ENCODE assay signal across 16 cellular contexts in genomic region chr2:26460613-26461031, GRCh38. TPM values are rescaled to one million over a fixed set of nuclear protein-coding genes. Genes with fewer than 3 reads are reported as not detected.
DNase-seq lines count a peak whose midpoint lies in the region; ATAC-seq and TF ChIP-seq lines count a peak whose summit lies in the region.
"Had no signal": no experiment of that assay in that cellular context is flagged by ENCODE, and none has a peak within 500 bp of the region (broad histone marks: within the 10 kb centered on the region; RNA-seq: fewer than 3 reads in every experiment).

No MANE protein-coding gene starts in this region.

- no peak overlapping the region for H4K8ac ChIP-seq in H9 (replicated peaks; ENCODE audit: insufficient read length, low read depth, low read length)

- WGBS in H9 (ENCODE audit: extremely low coverage, insufficient read length, low lambda C conversion rate) = no CpG with 5 or more reads among the region's 19 CpGs
- WGBS in right lobe of liver (ENCODE audit: insufficient coverage, low coverage, low lambda C conversion rate, missing lambda C conversion rate) = 90% methylated on average over 6 of the region's 19 CpGs
- WGBS in sigmoid colon, 2 donors = 89 to 91% methylated on average over 19 of the region's 19 CpGs

- no peak overlapping the region for H2AFZ ChIP-seq in H9 (ENCODE audit: low read length)

- H3K4me3 Mint-ChIP-seq in activated naive CD4-positive, alpha-beta T cell treated with anti-CD3 and anti-CD28 coated beads, Interleukin-2, amount 10 ng/mL, durations not matched to agents 7 days and 5 days = no peak overlapping the region
- H3K4me3 Mint-ChIP-seq in H9 = no peak overlapping the region

- H3K36me3 ChIP-seq in right lobe of liver (no peaks in the 10 kb centered on the region), sigmoid colon (no peaks in the 10 kb centered on the region)
- H3K36me3 ChIP-seq: BLaER1 treated with 17β-estradiol and CSF1 and Interleukin-3, amounts not matched to agents 10 nM and 100 nM; HAP-1 had no signal

- no peak for DNase-seq in activated naive CD4-positive, alpha-beta T cell treated with anti-CD3 and anti-CD28 coated beads, Interleukin-2, amount 10 ng/mL, durations not matched to agents 7 days and 5 days
- DNase-seq in activated naive CD4-positive, alpha-beta T cell (lab: John Stamatoyannopoulos, UW) = no peak
- DNase-seq in H9 (peak; percentile 22), right lobe of liver (peak in 2 of 3 donors; percentile 41 to 43), sigmoid colon (peak; percentile 50), coronary artery (ENCODE audit: low spot score) (no peak), occipital lobe (lab: John Stamatoyannopoulos, UW) (no peak), CD1c-positive myeloid dendritic cell (ENCODE audit: extremely low spot score) (no peak)
- DNase-seq: NCI-H1417, NCI-H187 treated with DMSO at 0.1 percent for 48 hours, NCI-H345, NCI-H526 treated with DMSO at 0.1 percent for 48 hours, SHP77 had no signal

- no peak overlapping the region for H3K4me2 ChIP-seq in H9 (ENCODE audit: insufficient read depth, insufficient read length, low read length)
- H3K4me2 ChIP-seq: BLaER1 treated with 17β-estradiol and CSF1 and Interleukin-3, amounts not matched to agents 10 nM and 100 nM had no signal

- H2BK120ac ChIP-seq in H9 (ENCODE audit: low read depth, low read length, poor library complexity, severe bottlenecking) = no peak overlapping the region

- no peak overlapping the region for H3T11ph ChIP-seq in H9 (ENCODE audit: low read length)

- H3K27me3 ChIP-seq in H9 (ENCODE audit: insufficient read depth, low read length) (no peaks in the 10 kb centered on the region), right lobe of liver (no peaks in the 10 kb centered on the region), sigmoid colon (no peaks in the 10 kb centered on the region)
- H3K27me3 ChIP-seq: BLaER1 treated with 17β-estradiol and CSF1 and Interleukin-3, amounts not matched to agents 10 nM and 100 nM had no signal

- H4K91ac ChIP-seq in H9 (ENCODE audit: insufficient read length, low read depth, low read length) = no peak overlapping the region

- no peak overlapping the region for H3K9ac ChIP-seq in H9 (ENCODE audit: extremely low read depth, insufficient read length, low read length)
- H3K9ac ChIP-seq: BLaER1 treated with 17β-estradiol and CSF1 and Interleukin-3, amounts not matched to agents 10 nM and 100 nM had no signal

- H3K27ac Mint-ChIP-seq in activated naive CD4-positive, alpha-beta T cell treated with anti-CD3 and anti-CD28 coated beads, Interleukin-2, amount 10 ng/mL, durations not matched to agents 7 days and 5 days = peak overlapping the region; percentile 33
- peak overlapping the region in 1 of 3 experiments; percentile 60; a peak in 1 of 7 replicates for H3K27ac Mint-ChIP-seq in H9

- H3K9me3 Mint-ChIP-seq in activated naive CD4-positive, alpha-beta T cell treated with anti-CD3 and anti-CD28 coated beads, Interleukin-2, amount 10 ng/mL, durations not matched to agents 7 days and 5 days = no peaks in the 10 kb centered on the region
- no peaks in the 10 kb centered on the region for H3K9me3 Mint-ChIP-seq in H9

- H4K20me1 ChIP-seq in H9 (ENCODE audit: control insufficient read depth, insufficient read depth, insufficient read length) = no peaks in the 10 kb centered on the region
- H4K20me1 ChIP-seq: BLaER1 treated with 17β-estradiol and CSF1 and Interleukin-3, amounts not matched to agents 10 nM and 100 nM had no signal

- TF ChIP-seq EP300 in sigmoid colon (IDR thresholded peaks at IDR 0.05) = no peak

- no peak overlapping the region for H3K56ac ChIP-seq in H9 (ENCODE audit: insufficient read length, low read depth, low read length)

- no peaks in the 10 kb centered on the region for H3K79me1 ChIP-seq in H9 (ENCODE audit: insufficient read depth, low read depth, low read length, poor library complexity, severe bottlenecking)

- H3K4me1 ChIP-seq in H9 (ENCODE audit: insufficient read depth, low read length) (no peaks in the 10 kb centered on the region), right lobe of liver (peaks cover 0 to 9% (median 0%) of the 10 kb centered on the region in 4 donors), sigmoid colon (no peaks in the 10 kb centered on the region)
- H3K4me1 ChIP-seq: HAP-1 had no signal

- H3K36me3 Mint-ChIP-seq in activated naive CD4-positive, alpha-beta T cell treated with anti-CD3 and anti-CD28 coated beads, Interleukin-2, amount 10 ng/mL, durations not matched to agents 7 days and 5 days = no peaks in the 10 kb centered on the region
- no peaks in the 10 kb centered on the region for H3K36me3 Mint-ChIP-seq in H9 (ENCODE audit: insufficient read depth in 1 of 3, low read depth in 3 of 3)

- H3K79me2 ChIP-seq in H9 (ENCODE audit: insufficient read depth, low read length) = no peaks in the 10 kb centered on the region

- H3K27ac ChIP-seq in H9 (ENCODE audit: insufficient read length, low read depth, low read length) (no peak overlapping the region), right lobe of liver (no peak overlapping the region), sigmoid colon (no peak overlapping the region), coronary artery (no peak overlapping the region)
- H3K27ac ChIP-seq: BLaER1 treated with 17β-estradiol and CSF1 and Interleukin-3, amounts not matched to agents 10 nM and 100 nM; HL-60 had no signal

- H3K23me2 ChIP-seq in H9 (ENCODE audit: insufficient read length, low read depth, low read length, poor library complexity, severe bottlenecking) = no peaks in the 10 kb centered on the region

- no peak overlapping the region for H2BK5ac ChIP-seq in H9 (ENCODE audit: insufficient read length, low read length)

- no peak overlapping the region for H3K18ac ChIP-seq in H9 (ENCODE audit: insufficient read length, low read depth, low read length)

- no peak overlapping the region for H2BK12ac ChIP-seq in H9 (ENCODE audit: insufficient read length, low read depth, low read length)

- no peak overlapping the region; the same call in 1 of the 2 replicates for H3K14ac ChIP-seq in H9 (ENCODE audit: insufficient read depth, low read length)

- CTCF ChIA-PET in activated naive CD4-positive, alpha-beta T cell treated with anti-CD3 and anti-CD28 coated beads, Interleukin-2, amount 10 ng/mL, durations not matched to agents 7 days and 5 days (lab: Charles Lee) = interaction anchor here (0.6 to 1.3 kb wide), 2 partner anchors 117 to 296 kb away, joined by 3 read pairs; no protein-coding TSS in a partner anchor

- no peak for TF ChIP-seq CTCF in H9 (conservative IDR thresholded peaks at IDR 0.05)
- TF ChIP-seq CTCF in right lobe of liver (IDR thresholded peaks at IDR 0.05) = no peak
- no peak for TF ChIP-seq CTCF in sigmoid colon (IDR thresholded peaks at IDR 0.05)
- no peak for TF ChIP-seq CTCF in coronary artery (IDR thresholded peaks at IDR 0.05)

- no peak overlapping the region for H2BK15ac ChIP-seq in H9 (ENCODE audit: low read depth, low read length)

- no peak overlapping the region for H3K4ac ChIP-seq in H9 (ENCODE audit: low read depth, low read length)

- H3K9me3 ChIP-seq in H9 (ENCODE audit: control insufficient read depth, low read depth, low read length) (no peaks in the 10 kb centered on the region), right lobe of liver (no peaks in the 10 kb centered on the region), sigmoid colon (no peaks in the 10 kb centered on the region)
- H3K9me3 ChIP-seq: BLaER1 treated with 17β-estradiol and CSF1 and Interleukin-3, amounts not matched to agents 10 nM and 100 nM; HAP-1 had no signal

- intact Hi-C loops in right lobe of liver (cut with DNase I) (no loop called here), sigmoid colon (cut with DNase I) (no loop called here)

- TF ChIP-seq POLR2A in right lobe of liver (IDR thresholded peaks at IDR 0.05) = no peak
- no peak for TF ChIP-seq POLR2A in sigmoid colon (IDR thresholded peaks at IDR 0.05)

- H2AK5ac ChIP-seq in H9 (ENCODE audit: insufficient read length, low read length) = no peak overlapping the region

- H3K27me3 Mint-ChIP-seq in activated naive CD4-positive, alpha-beta T cell treated with anti-CD3 and anti-CD28 coated beads, Interleukin-2, amount 10 ng/mL, durations not matched to agents 7 days and 5 days = peaks cover 5% of the 10 kb centered on the region
- H3K27me3 Mint-ChIP-seq in H9 (ENCODE audit: low read depth) = no peaks in the 10 kb centered on the region; the same call in 1 of the 2 replicates

- H2BK20ac ChIP-seq in H9 (ENCODE audit: low read depth, low read length, poor library complexity, severe bottlenecking) = no peak overlapping the region

- H3K23ac ChIP-seq in H9 (ENCODE audit: insufficient read length, low read depth, low read length) = no peak overlapping the region

- H3K4me3 ChIP-seq in right lobe of liver (no peak overlapping the region), sigmoid colon (no peak overlapping the region), coronary artery (no peak overlapping the region)
- H3K4me3 ChIP-seq: BLaER1 treated with 17β-estradiol and CSF1 and Interleukin-3, amounts not matched to agents 10 nM and 100 nM; HAP-1 had no signal

- no peak for ATAC-seq in right lobe of liver

- no peaks in the 10 kb centered on the region for H3K4me1 Mint-ChIP-seq in activated naive CD4-positive, alpha-beta T cell treated with anti-CD3 and anti-CD28 coated beads, Interleukin-2, amount 10 ng/mL, durations not matched to agents 7 days and 5 days
- H3K4me1 Mint-ChIP-seq in H9 = peaks cover 46 to 60% of the 10 kb centered on the region in 2 experiments

- no peak overlapping the region for H4K5ac ChIP-seq in H9 (ENCODE audit: insufficient read length, low read depth, low read length)

RNA-seq across cellular contexts. Expression of gene OTOF, which starts 17.3 kb away (rescaled TPM):
- 0.15 and 0.35 TPM in 2 replicates for total RNA-seq in H9 (2021)
- total RNA-seq in right lobe of liver = under 1 TPM in 2 of 6 experiments, not detected in 4; 0.06 to 0.12 TPM
- under 1 TPM in 1 of 4 donors, not detected in 3; 0.71 TPM for total RNA-seq in sigmoid colon
- under 1 TPM in 1 of 3 donors, not detected in 2; 0.32 TPM for polyA plus RNA-seq in sigmoid colon
- total RNA-seq in occipital lobe = 0.47 TPM

RNA-seq across cellular contexts. Expression of gene DRC1, which starts 58.9 kb away (rescaled TPM):
- total RNA-seq in H9 (2021) = 0.20 TPM in 1 of 2 replicates, not detected in the other
- total RNA-seq in right lobe of liver = under 1 TPM in 2 of 6 experiments, not detected in 4; 0.31 TPM
- total RNA-seq in sigmoid colon = under 1 TPM in 1 of 4 donors, not detected in 3; 0.54 TPM
- under 1 TPM in 1 of 3 donors, not detected in 2; 0.06 TPM for polyA plus RNA-seq in sigmoid colon
- total RNA-seq in occipital lobe = 5.6 TPM

Comparison
In these comparisons a context has a peak if more than half of its experiments do, and no peak if none do; other contexts are left out.
1. DNase-seq: peak in H9 (single experiment), right lobe of liver (2 of 3) and sigmoid colon (single experiment); none in activated naive CD4-positive, alpha-beta T cell treated with anti-CD3 and anti-CD28 coated beads, Interleukin-2, amount 10 ng/mL, durations not matched to agents 7 days and 5 days (single experiment), activated naive CD4-positive, alpha-beta T cell (0 of 4), coronary artery (single experiment), occipital lobe (single experiment) and CD1c-positive myeloid dendritic cell (single experiment).